Comparison of ENCODE assay signal across 1 cellular context in the genomic region with DNA sequence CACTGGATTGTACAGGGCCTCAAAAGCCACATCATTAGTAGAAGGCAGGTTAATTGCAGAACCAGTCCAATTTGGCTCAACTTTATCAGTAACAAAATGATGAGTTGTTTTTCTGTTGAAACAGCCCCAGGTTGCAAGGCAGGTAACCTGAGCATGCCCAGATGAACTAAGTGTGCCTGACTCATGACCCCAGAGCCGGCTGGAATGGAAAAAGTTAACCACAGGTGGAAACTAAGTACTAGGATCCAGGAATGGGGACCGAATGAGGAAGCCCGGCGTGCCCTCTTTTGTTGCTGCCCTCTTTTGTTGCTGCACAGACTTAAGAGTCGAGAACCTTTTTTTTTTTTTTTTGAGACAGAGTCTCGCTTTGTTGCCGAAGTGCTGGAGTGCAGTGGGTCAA.
TF ChIP-seq lines count a peak whose summit lies in the region.

No MANE protein-coding gene starts in this region.

TF ChIP-seq in IMR-90, 13 proteins besides CTCF, POLR2A, EP300 and RAD21 (continued from another document):
- TF ChIP-seq, protein P1, sequence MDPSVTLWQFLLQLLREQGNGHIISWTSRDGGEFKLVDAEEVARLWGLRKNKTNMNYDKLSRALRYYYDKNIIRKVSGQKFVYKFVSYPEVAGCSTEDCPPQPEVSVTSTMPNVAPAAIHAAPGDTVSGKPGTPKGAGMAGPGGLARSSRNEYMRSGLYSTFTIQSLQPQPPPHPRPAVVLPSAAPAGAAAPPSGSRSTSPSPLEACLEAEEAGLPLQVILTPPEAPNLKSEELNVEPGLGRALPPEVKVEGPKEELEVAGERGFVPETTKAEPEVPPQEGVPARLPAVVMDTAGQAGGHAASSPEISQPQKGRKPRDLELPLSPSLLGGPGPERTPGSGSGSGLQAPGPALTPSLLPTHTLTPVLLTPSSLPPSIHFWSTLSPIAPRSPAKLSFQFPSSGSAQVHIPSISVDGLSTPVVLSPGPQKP (IDR thresholded peaks at IDR 0.05; ENCODE audit: borderline replicate concordance, low read depth, low read length): no peak
- TF ChIP-seq MAZ (IDR thresholded peaks at IDR 0.05; ENCODE audit: borderline replicate concordance, low read depth, low read length): no peak
- no peak for TF ChIP-seq BHLHE40 (IDR thresholded peaks at IDR 0.05; ENCODE audit: low read depth, low read length)
- no peak for TF ChIP-seq FOS (IDR thresholded peaks at IDR 0.05; ENCODE audit: low read depth, low read length)
- TF ChIP-seq MXI1 (IDR thresholded peaks at IDR 0.05; ENCODE audit: borderline replicate concordance, low read depth, low read length): no peak
- no peak for TF ChIP-seq CHD1 (IDR thresholded peaks at IDR 0.05; ENCODE audit: low read depth, low read length)
- TF ChIP-seq NFE2L2 (IDR thresholded peaks at IDR 0.05; ENCODE audit: low read depth, low read length): no peak
- TF ChIP-seq RFX5 (IDR thresholded peaks at IDR 0.05; ENCODE audit: low read depth, low read length): no peak
- no peak for TF ChIP-seq SMC3 (IDR thresholded peaks at IDR 0.05; ENCODE audit: low read depth, low read length)
- TF ChIP-seq MAFK (IDR thresholded peaks at IDR 0.05; ENCODE audit: low read depth, low read length): no peak
- TF ChIP-seq RCOR1 (IDR thresholded peaks at IDR 0.05; ENCODE audit: insufficient replicate concordance, low read length): no peak
TF ChIP-seq in IMR-90: peak in this region for 0.
